In genomic region chr16:68707341-68708152, GRCh38 we compare ENCODE assay signal across 10 cellular contexts. TPM values are rescaled to one million over a fixed set of nuclear protein-coding genes. Genes with fewer than 3 reads are reported as not detected.
DNase-seq lines count a peak whose midpoint lies in the region; ATAC-seq and TF ChIP-seq lines count a peak whose summit lies in the region.
"Had no signal": no experiment of that assay in that cellular context is flagged by ENCODE, and none has a peak within 500 bp of the region (broad histone marks: within the 10 kb centered on the region; RNA-seq: fewer than 3 reads in every experiment).

No MANE protein-coding gene starts in this region.

- ATAC-seq in lower lobe of right lung = peak; percentile 78 to 83
- ATAC-seq in GM21360 (IDR thresholded peaks at IDR 0.05; ENCODE audit: unreplicated experiment) = no peak
- ATAC-seq in GM21528 (IDR thresholded peaks at IDR 0.05; ENCODE audit: low FRiP score, unreplicated experiment) = no peak

- H3K9me3 ChIP-seq in lower lobe of right lung = no peaks in the 10 kb centered on the region

- H3K27ac ChIP-seq in lower lobe of right lung = peak overlapping the region; percentile 43

- DNase-seq in ACHN (peak; percentile 86), HuH-7.5 (ENCODE audit: low spot score) (peak; percentile 72), choroid plexus epithelial cell (ENCODE audit: low read depth) (peak; percentile 37), lower lobe of right lung (peak; percentile 86), NK-92 (lab: John Stamatoyannopoulos, UW; ENCODE audit: unreplicated experiment) (no peak), NCI-H146 (lab: John Stamatoyannopoulos, UW) (no peak)
- DNase-seq: activated T-cell treated with anti-CD3 and anti-CD28 coated beads, Interleukin-2, amount 50 U/mL, for 72 hours; COR-L47 had no signal

- in situ Hi-C loops in ACHN (cut with HindIII; ENCODE audit: low pct_ligation_motif_present, low pct_unique_long_range_greater_than_20kb, low sequenced_read_pairs) = no loop called here

- no peak overlapping the region for H3K4me3 ChIP-seq in choroid plexus epithelial cell (ENCODE audit: low read depth, low read length)
- no peak overlapping the region for H3K4me3 ChIP-seq in lower lobe of right lung

- TF ChIP-seq CTCF in choroid plexus epithelial cell (conservative IDR thresholded peaks at IDR 0.05; ENCODE audit: low read depth, low read length) = peak; percentile 34
- no peak for TF ChIP-seq CTCF in lower lobe of right lung (IDR thresholded peaks at IDR 0.05)

- peaks cover 3% of the 10 kb centered on the region for H3K27me3 ChIP-seq in lower lobe of right lung (ENCODE audit: low read depth)

- H3K4me1 ChIP-seq in lower lobe of right lung = peaks cover 10% of the 10 kb centered on the region

- intact Hi-C loops in lower lobe of right lung (cut with DNase I) = no loop called here

- H3K36me3 ChIP-seq in lower lobe of right lung = no peaks in the 10 kb centered on the region

RNA-seq across cellular contexts. Expression of gene CDH1, which starts 29.5 kb away (rescaled TPM):
- total RNA-seq in lower lobe of right lung = 127 TPM

Comparison
In these comparisons a context has a peak if more than half of its experiments do, and no peak if none do; other contexts are left out.
1. DNase-seq: peak in ACHN (single experiment), HuH-7.5 (single experiment), choroid plexus epithelial cell (single experiment) and lower lobe of right lung (single experiment); none in NK-92 (single experiment) and NCI-H146 (single experiment).
2. ATAC-seq: peak in lower lobe of right lung (2 of 2); none in GM21360 (single experiment) and GM21528 (single experiment).